In genomic region chr12:124581299-124581698, GRCh38 we compare ENCODE assay signal across 24 cellular contexts. TPM values are rescaled to one million over a fixed set of nuclear protein-coding genes. Genes with fewer than 3 reads are reported as not detected.
DNase-seq lines count a peak whose midpoint lies in the region; ATAC-seq, FAIRE-seq and TF ChIP-seq lines count a peak whose summit lies in the region.
"Had no signal": no experiment of that assay in that cellular context is flagged by ENCODE, and none has a peak within 500 bp of the region (broad histone marks: within the 10 kb centered on the region; RNA-seq: fewer than 3 reads in every experiment).

No MANE protein-coding gene starts in this region.

- peak; percentile 82 for DNase-seq in DMS153 (lab: John Stamatoyannopoulos, UW)
- peak; percentile 41 for DNase-seq in M059J (ENCODE audit: low read depth)
- DNase-seq in bronchial epithelial cell (ENCODE audit: low read depth), result peak; percentile 98
- DNase-seq in kidney tubule cell (ENCODE audit: low spot score), result peak; percentile 47
- no peak for DNase-seq in HK-2 (ENCODE audit: unreplicated experiment)
- DNase-seq: activated T-cell treated with anti-CD3 and anti-CD28 coated beads, Interleukin-2, amount 50 U/mL, for 24 hours; foreskin fibroblast; Karpas-422; NCI-H1105 treated with DMSO at 0.1 percent for 48 hours; NCI-H2107; NCI-H524; stimulated activated CD4-positive, alpha-beta T cell treated with anti-CD3 and anti-CD28 coated beads, Interleukin-1b, Interleukin-23, amount 100 ng/mL, for 48 hours; upper lobe of right lung had no signal

- H3K27me3 ChIP-seq in bronchial epithelial cell (ENCODE audit: control insufficient read depth, insufficient read depth, low read length), result no peaks in the 10 kb centered on the region
- H3K27me3 ChIP-seq: cardiac muscle cell, upper lobe of right lung had no signal

- H3K36me3 ChIP-seq in bronchial epithelial cell (ENCODE audit: control insufficient read depth, insufficient read depth, low read length), result no peaks in the 10 kb centered on the region
- H3K36me3 ChIP-seq: cardiac muscle cell, neutrophil, upper lobe of right lung had no signal

- FAIRE-seq in bronchial epithelial cell (lab: Jason Lieb, UNC), result no peak
- FAIRE-seq: D721Med, G401.6, GM18507, HTR-8/SVneo had no signal

- ATAC-seq in HG03135 (IDR thresholded peaks at IDR 0.05; ENCODE audit: unreplicated experiment) (no peak), GM21529 (IDR thresholded peaks at IDR 0.05; ENCODE audit: unreplicated experiment) (no peak)
- ATAC-seq: activated CD4-positive, CD25-positive, alpha-beta regulatory T cell treated with anti-CD3 and anti-CD28 coated beads, Interleukin-2, amount 50 U/mL, for 24 hours had no signal

- no peak overlapping the region for H3K4me3 ChIP-seq in bronchial epithelial cell (ENCODE audit: low read depth, low read length)
- H3K4me3 ChIP-seq: cardiac muscle cell, lung, skin epidermis, upper lobe of right lung had no signal

- no peak for TF ChIP-seq CTCF in bronchial epithelial cell (IDR thresholded peaks at IDR 0.05; ENCODE audit: insufficient read depth, low read length, severe bottlenecking)

RNA-seq across cellular contexts. Expression of gene NCOR2, which starts 13.9 kb away (rescaled TPM):
- 16.5 and 54.8 TPM in 2 replicates for total RNA-seq in M059J (2014; rRNA removed; shearing (Covaris generic))
- 20.1 and 20.3 TPM in 2 replicates for total RNA-seq in bronchial epithelial cell
